1 cellular context compared by ENCODE assay signal in the genomic region with DNA sequence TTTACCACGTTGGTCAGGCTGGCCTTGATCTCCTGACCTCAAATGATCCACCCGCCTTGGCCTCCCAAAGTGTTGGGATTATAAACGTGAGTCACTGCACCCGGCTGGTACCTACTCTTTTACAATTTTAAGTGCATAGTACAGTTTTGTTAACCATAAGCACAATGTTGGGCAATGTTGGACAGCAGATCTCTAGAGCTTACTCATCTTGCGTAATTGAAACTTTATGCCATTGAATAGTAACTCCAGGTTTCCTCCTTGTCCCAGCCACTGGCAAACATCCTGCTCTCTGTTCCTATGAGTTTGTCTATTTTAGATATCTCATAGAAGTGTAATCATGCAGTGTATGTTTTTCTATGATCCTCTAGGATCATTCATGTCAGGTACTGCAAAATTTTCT.
TF ChIP-seq lines count a peak whose summit lies in the region.

No MANE protein-coding gene starts in this region.

TF ChIP-seq in HepG2, 621 proteins besides CTCF, POLR2A, EP300 and RAD21 (continued from another document and continues in another):
- TF ChIP-seq, protein P1, sequence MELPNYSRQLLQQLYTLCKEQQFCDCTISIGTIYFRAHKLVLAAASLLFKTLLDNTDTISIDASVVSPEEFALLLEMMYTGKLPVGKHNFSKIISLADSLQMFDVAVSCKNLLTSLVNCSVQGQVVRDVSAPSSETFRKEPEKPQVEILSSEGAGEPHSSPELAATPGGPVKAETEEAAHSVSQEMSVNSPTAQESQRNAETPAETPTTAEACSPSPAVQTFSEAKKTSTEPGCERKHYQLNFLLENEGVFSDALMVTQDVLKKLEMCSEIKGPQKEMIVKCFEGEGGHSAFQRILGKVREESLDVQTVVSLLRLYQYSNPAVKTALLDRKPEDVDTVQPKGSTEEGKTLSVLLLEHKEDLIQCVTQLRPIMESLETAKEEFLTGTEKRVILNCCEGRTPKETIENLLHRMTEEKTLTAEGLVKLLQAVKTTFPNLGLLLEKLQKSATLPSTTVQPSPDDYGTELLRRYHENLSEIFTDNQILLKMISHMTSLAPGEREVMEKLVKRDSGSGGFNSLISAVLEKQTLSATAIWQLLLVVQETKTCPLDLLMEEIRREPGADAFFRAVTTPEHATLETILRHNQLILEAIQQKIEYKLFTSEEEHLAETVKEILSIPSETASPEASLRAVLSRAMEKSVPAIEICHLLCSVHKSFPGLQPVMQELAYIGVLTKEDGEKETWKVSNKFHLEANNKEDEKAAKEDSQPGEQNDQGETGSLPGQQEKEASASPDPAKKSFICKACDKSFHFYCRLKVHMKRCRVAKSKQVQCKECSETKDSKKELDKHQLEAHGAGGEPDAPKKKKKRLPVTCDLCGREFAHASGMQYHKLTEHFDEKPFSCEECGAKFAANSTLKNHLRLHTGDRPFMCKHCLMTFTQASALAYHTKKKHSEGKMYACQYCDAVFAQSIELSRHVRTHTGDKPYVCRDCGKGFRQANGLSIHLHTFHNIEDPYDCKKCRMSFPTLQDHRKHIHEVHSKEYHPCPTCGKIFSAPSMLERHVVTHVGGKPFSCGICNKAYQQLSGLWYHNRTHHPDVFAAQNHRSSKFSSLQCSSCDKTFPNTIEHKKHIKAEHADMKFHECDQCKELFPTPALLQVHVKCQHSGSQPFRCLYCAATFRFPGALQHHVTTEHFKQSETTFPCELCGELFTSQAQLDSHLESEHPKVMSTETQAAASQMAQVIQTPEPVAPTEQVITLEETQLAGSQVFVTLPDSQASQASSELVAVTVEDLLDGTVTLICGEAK (IDR thresholded peaks at IDR 0.05) = no peak
- TF ChIP-seq, protein P1 (CRISPR knock-in tag; IDR thresholded peaks at IDR 0.05) = peak; percentile 39; the same call in 1 of the 2 replicates
- TF ChIP-seq SMAD9 (CRISPR knock-in tag; IDR thresholded peaks at IDR 0.05) (no peak), ZNF841 (CRISPR knock-in tag; IDR thresholded peaks at IDR 0.05; ENCODE audit: borderline replicate concordance) (no peak), ZC3H13 (CRISPR knock-in tag; IDR thresholded peaks at IDR 0.05) (no peak), RFX3 (CRISPR knock-in tag; IDR thresholded peaks at IDR 0.05) (no peak), ZNF557 (CRISPR knock-in tag; IDR thresholded peaks at IDR 0.05) (no peak), ZC3H4 (CRISPR knock-in tag; IDR thresholded peaks at IDR 0.05; ENCODE audit: borderline replicate concordance) (no peak), ZNF510 (CRISPR knock-in tag; IDR thresholded peaks at IDR 0.05; ENCODE audit: low read depth) (no peak), FOXK1 (CRISPR knock-in tag; IDR thresholded peaks at IDR 0.05; ENCODE audit: borderline replicate concordance, low read depth) (peak; percentile 77; the same call in 1 of the 2 replicates), ZNF547 (CRISPR knock-in tag; IDR thresholded peaks at IDR 0.05) (no peak), ZNF564 (CRISPR knock-in tag; IDR thresholded peaks at IDR 0.05) (no peak), CC2D1A (CRISPR knock-in tag; IDR thresholded peaks at IDR 0.05) (no peak), HNRNPH1 (optimal IDR thresholded peaks at IDR 0.05; ENCODE audit: low read depth, low read length) (no peak), DMAP1 (CRISPR knock-in tag; IDR thresholded peaks at IDR 0.05) (peak; percentile 46; the same call in 1 of the 2 replicates), NFRKB (IDR thresholded peaks at IDR 0.05) (no peak), TBL1XR1 (IDR thresholded peaks at IDR 0.05; ENCODE audit: borderline replicate concordance, low read length, partially characterized antibody) (peak; percentile 94), SAFB2 (CRISPR knock-in tag; IDR thresholded peaks at IDR 0.05; ENCODE audit: borderline replicate concordance, low read depth) (no peak; the same call in 1 of the 2 replicates), EEA1 (CRISPR knock-in tag; IDR thresholded peaks at IDR 0.05; ENCODE audit: borderline replicate concordance) (no peak), ZNF558 (CRISPR knock-in tag; IDR thresholded peaks at IDR 0.05; ENCODE audit: borderline replicate concordance) (no peak), HNF4G (IDR thresholded peaks at IDR 0.05; ENCODE audit: borderline replicate concordance, low read depth, low read length) (peak; percentile 88), HNF4G (CRISPR knock-in tag; IDR thresholded peaks at IDR 0.05; ENCODE audit: borderline replicate concordance, low read depth) (peak; percentile 68; the same call in 1 of the 2 replicates), SIN3B (IDR thresholded peaks at IDR 0.05; ENCODE audit: low read length) (no peak), ZSCAN12 (CRISPR knock-in tag; IDR thresholded peaks at IDR 0.05) (no peak), HDAC6 (IDR thresholded peaks at IDR 0.05; ENCODE audit: low read depth, low read length) (no peak), HOXA7 (CRISPR knock-in tag; IDR thresholded peaks at IDR 0.05) (no peak), ZNF737 (CRISPR knock-in tag; IDR thresholded peaks at IDR 0.05; ENCODE audit: borderline replicate concordance) (no peak), ZNF501 (CRISPR knock-in tag; IDR thresholded peaks at IDR 0.05) (no peak), ZSCAN25 (CRISPR knock-in tag; IDR thresholded peaks at IDR 0.05) (peak; percentile 41; the same call in 1 of the 2 replicates), ZNF546 (CRISPR knock-in tag; conservative IDR thresholded peaks at IDR 0.05) (no peak), ZNF562 (CRISPR knock-in tag; IDR thresholded peaks at IDR 0.05; ENCODE audit: borderline replicate concordance) (no peak), ZNF3 (CRISPR knock-in tag; IDR thresholded peaks at IDR 0.05) (no peak), ZNF839 (CRISPR knock-in tag; IDR thresholded peaks at IDR 0.05; ENCODE audit: borderline replicate concordance) (no peak), BHLHE40 (IDR thresholded peaks at IDR 0.05; ENCODE audit: low read length) (peak; percentile 79), BRD4 (CRISPR knock-in tag; IDR thresholded peaks at IDR 0.05) (no peak), KLF13 (CRISPR knock-in tag; IDR thresholded peaks at IDR 0.05) (no peak), THYN1 (CRISPR knock-in tag; IDR thresholded peaks at IDR 0.05; ENCODE audit: borderline replicate concordance, low read depth) (no peak), NONO (IDR thresholded peaks at IDR 0.05) (no peak), NONO (CRISPR knock-in tag; conservative IDR thresholded peaks at IDR 0.05) (no peak; the same call in 1 of the 2 replicates)
- TF ChIP-seq, protein P2, sequence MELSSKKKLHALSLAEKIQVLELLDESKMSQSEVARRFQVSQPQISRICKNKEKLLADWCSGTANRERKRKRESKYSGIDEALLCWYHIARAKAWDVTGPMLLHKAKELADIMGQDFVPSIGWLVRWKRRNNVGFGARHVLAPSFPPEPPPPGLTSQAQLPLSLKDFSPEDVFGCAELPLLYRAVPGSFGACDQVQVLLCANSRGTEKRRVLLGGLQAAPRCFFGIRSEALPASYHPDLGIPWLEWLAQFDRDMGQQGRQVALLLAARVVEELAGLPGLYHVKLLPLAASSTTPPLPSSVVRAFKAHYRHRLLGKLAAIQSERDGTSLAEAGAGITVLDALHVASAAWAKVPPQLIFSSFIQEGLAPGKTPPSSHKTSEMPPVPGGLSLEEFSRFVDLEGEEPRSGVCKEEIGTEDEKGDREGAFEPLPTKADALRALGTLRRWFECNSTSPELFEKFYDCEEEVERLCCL (CRISPR knock-in tag; IDR thresholded peaks at IDR 0.05; ENCODE audit: borderline replicate concordance) = no peak
- TF ChIP-seq, protein P3, sequence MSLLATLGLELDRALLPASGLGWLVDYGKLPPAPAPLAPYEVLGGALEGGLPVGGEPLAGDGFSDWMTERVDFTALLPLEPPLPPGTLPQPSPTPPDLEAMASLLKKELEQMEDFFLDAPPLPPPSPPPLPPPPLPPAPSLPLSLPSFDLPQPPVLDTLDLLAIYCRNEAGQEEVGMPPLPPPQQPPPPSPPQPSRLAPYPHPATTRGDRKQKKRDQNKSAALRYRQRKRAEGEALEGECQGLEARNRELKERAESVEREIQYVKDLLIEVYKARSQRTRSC (CRISPR knock-in tag; IDR thresholded peaks at IDR 0.05; ENCODE audit: low read depth) = no peak
- TF ChIP-seq, protein P4, sequence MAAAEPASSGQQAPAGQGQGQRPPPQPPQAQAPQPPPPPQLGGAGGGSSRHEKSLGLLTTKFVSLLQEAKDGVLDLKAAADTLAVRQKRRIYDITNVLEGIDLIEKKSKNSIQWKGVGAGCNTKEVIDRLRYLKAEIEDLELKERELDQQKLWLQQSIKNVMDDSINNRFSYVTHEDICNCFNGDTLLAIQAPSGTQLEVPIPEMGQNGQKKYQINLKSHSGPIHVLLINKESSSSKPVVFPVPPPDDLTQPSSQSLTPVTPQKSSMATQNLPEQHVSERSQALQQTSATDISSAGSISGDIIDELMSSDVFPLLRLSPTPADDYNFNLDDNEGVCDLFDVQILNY (CRISPR knock-in tag; conservative IDR thresholded peaks at IDR 0.05) = no peak
- TF ChIP-seq, protein P5, sequence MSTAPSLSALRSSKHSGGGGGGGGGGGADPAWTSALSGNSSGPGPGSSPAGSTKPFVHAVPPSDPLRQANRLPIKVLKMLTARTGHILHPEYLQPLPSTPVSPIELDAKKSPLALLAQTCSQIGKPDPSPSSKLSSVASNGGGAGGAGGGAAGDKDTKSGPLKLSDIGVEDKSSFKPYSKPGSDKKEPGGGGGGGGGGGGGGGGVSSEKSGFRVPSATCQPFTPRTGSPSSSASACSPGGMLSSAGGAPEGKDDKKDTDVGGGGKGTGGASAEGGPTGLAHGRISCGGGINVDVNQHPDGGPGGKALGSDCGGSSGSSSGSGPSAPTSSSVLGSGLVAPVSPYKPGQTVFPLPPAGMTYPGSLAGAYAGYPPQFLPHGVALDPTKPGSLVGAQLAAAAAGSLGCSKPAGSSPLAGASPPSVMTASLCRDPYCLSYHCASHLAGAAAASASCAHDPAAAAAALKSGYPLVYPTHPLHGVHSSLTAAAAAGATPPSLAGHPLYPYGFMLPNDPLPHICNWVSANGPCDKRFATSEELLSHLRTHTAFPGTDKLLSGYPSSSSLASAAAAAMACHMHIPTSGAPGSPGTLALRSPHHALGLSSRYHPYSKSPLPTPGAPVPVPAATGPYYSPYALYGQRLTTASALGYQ (CRISPR knock-in tag; IDR thresholded peaks at IDR 0.05) = peak; percentile 81
- TF ChIP-seq, protein P6, sequence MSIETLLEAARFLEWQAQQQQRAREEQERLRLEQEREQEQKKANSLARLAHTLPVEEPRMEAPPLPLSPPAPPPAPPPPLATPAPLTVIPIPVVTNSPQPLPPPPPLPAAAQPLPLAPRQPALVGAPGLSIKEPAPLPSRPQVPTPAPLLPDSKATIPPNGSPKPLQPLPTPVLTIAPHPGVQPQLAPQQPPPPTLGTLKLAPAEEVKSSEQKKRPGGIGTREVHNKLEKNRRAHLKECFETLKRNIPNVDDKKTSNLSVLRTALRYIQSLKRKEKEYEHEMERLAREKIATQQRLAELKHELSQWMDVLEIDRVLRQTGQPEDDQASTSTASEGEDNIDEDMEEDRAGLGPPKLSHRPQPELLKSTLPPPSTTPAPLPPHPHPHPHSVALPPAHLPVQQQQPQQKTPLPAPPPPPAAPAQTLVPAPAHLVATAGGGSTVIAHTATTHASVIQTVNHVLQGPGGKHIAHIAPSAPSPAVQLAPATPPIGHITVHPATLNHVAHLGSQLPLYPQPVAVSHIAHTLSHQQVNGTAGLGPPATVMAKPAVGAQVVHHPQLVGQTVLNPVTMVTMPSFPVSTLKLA (IDR thresholded peaks at IDR 0.05) = no peak
- TF ChIP-seq, protein P7, sequence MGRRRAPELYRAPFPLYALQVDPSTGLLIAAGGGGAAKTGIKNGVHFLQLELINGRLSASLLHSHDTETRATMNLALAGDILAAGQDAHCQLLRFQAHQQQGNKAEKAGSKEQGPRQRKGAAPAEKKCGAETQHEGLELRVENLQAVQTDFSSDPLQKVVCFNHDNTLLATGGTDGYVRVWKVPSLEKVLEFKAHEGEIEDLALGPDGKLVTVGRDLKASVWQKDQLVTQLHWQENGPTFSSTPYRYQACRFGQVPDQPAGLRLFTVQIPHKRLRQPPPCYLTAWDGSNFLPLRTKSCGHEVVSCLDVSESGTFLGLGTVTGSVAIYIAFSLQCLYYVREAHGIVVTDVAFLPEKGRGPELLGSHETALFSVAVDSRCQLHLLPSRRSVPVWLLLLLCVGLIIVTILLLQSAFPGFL (CRISPR knock-in tag; IDR thresholded peaks at IDR 0.05) = no peak
- TF ChIP-seq, protein P8, sequence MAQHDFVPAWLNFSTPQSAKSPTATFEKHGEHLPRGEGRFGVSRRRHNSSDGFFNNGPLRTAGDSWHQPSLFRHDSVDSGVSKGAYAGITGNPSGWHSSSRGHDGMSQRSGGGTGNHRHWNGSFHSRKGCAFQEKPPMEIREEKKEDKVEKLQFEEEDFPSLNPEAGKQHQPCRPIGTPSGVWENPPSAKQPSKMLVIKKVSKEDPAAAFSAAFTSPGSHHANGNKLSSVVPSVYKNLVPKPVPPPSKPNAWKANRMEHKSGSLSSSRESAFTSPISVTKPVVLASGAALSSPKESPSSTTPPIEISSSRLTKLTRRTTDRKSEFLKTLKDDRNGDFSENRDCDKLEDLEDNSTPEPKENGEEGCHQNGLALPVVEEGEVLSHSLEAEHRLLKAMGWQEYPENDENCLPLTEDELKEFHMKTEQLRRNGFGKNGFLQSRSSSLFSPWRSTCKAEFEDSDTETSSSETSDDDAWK (CRISPR knock-in tag; IDR thresholded peaks at IDR 0.05) = no peak
- TF ChIP-seq, protein P9, sequence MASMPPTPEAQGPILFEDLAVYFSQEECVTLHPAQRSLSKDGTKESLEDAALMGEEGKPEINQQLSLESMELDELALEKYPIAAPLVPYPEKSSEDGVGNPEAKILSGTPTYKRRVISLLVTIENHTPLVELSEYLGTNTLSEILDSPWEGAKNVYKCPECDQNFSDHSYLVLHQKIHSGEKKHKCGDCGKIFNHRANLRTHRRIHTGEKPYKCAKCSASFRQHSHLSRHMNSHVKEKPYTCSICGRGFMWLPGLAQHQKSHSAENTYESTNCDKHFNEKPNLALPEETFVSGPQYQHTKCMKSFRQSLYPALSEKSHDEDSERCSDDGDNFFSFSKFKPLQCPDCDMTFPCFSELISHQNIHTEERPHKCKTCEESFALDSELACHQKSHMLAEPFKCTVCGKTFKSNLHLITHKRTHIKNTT (CRISPR knock-in tag; IDR thresholded peaks at IDR 0.05) = no peak
